Comparison of ENCODE assay signal across 16 cellular contexts in genomic region chr10:75033399-75034130, GRCh38.
DNase-seq lines count a peak whose midpoint lies in the region; ATAC-seq and TF ChIP-seq lines count a peak whose summit lies in the region.
"Had no signal": no experiment of that assay in that cellular context is flagged by ENCODE, and none has a peak within 500 bp of the region (broad histone marks: within the 10 kb centered on the region; RNA-seq: fewer than 3 reads in every experiment).

No MANE protein-coding gene starts in this region.

- intact Hi-C loops in left ventricle myocardium inferior (cut with micrococcal nuclease) = no loop called here

- CTCF ChIA-PET in activated CD8-positive, alpha-beta memory T cell treated with anti-CD3 and anti-CD28 coated beads, Interleukin-2, amount 10 ng/mL, durations not matched to agents 7 days and 5 days (lab: Charles Lee) = no interaction called here

- TF ChIP-seq CTCF in left ventricle myocardium inferior (IDR thresholded peaks at IDR 0.05; ENCODE audit: borderline replicate concordance) = no peak

- H3K4me1 Mint-ChIP-seq in activated CD8-positive, alpha-beta memory T cell treated with anti-CD3 and anti-CD28 coated beads, Interleukin-2, amount 10 ng/mL, durations not matched to agents 7 days and 5 days = peaks cover 26% of the 10 kb centered on the region
- peaks cover 59% of the 10 kb centered on the region for H3K4me1 Mint-ChIP-seq in activated T-cell treated with anti-CD3 and anti-CD28 coated beads, Interleukin-2, amount 50 U/mL, for 72 hours (ENCODE audit: low read depth)
- H3K4me1 Mint-ChIP-seq in stimulated activated effector memory CD8-positive, alpha-beta T cell treated with anti-CD3 and anti-CD28 coated beads, Interleukin-12 subunit alpha, Interleukin-12 subunit beta, amount 100 ng/mL, for 72 hours = peaks cover 48% of the 10 kb centered on the region

- no peaks in the 10 kb centered on the region for H3K27me3 Mint-ChIP-seq in activated CD8-positive, alpha-beta memory T cell treated with anti-CD3 and anti-CD28 coated beads, Interleukin-2, amount 10 ng/mL, durations not matched to agents 7 days and 5 days
- H3K27me3 Mint-ChIP-seq in activated T-cell treated with anti-CD3 and anti-CD28 coated beads, Interleukin-2, amount 50 U/mL, for 72 hours (ENCODE audit: low read depth) = no peaks in the 10 kb centered on the region

- no peak for ATAC-seq in activated CD8-positive, alpha-beta memory T cell treated with anti-CD3 and anti-CD28 coated beads, Interleukin-2, amount 10 ng/mL, durations not matched to agents 7 days and 5 days
- ATAC-seq in activated T-cell treated with anti-CD3 and anti-CD28 coated beads, Interleukin-2, amount 50 U/mL, for 72 hours (replicated peaks in 1 of 2) = peak; percentile 9 to 21
- peak; percentile 20 for ATAC-seq in stimulated activated effector memory CD8-positive, alpha-beta T cell treated with anti-CD3 and anti-CD28 coated beads, Interleukin-12 subunit alpha, Interleukin-12 subunit beta, amount 100 ng/mL, for 72 hours
- ATAC-seq in GM18511 (IDR thresholded peaks at IDR 0.05; ENCODE audit: unreplicated experiment) (no peak), HG03469 (IDR thresholded peaks at IDR 0.05; ENCODE audit: unreplicated experiment) (no peak), HG03565 (IDR thresholded peaks at IDR 0.05; ENCODE audit: unreplicated experiment) (no peak)

- H3K4me1 ChIP-seq in left ventricle myocardium inferior = peaks cover 40% of the 10 kb centered on the region
- H3K4me1 ChIP-seq: A549, parathyroid adenoma had no signal

- H3K27me3 ChIP-seq in left ventricle myocardium inferior (ENCODE audit: low read depth) = no peaks in the 10 kb centered on the region
- H3K27me3 ChIP-seq: BLaER1 treated with 17β-estradiol and CSF1 and Interleukin-3, amounts not matched to agents 10 nM and 100 nM; esophagus muscularis mucosa had no signal

- H3K27ac ChIP-seq in left ventricle myocardium inferior (replicated peaks) = peak overlapping the region; percentile 75
- H3K27ac ChIP-seq: A549; BLaER1 treated with 17β-estradiol and CSF1 and Interleukin-3, amounts not matched to agents 10 nM and 100 nM; esophagus muscularis mucosa; parathyroid adenoma; PC-9 had no signal

- H3K36me3 Mint-ChIP-seq in activated CD8-positive, alpha-beta memory T cell treated with anti-CD3 and anti-CD28 coated beads, Interleukin-2, amount 10 ng/mL, durations not matched to agents 7 days and 5 days = peaks cover 7% of the 10 kb centered on the region
- H3K36me3 Mint-ChIP-seq in activated T-cell treated with anti-CD3 and anti-CD28 coated beads, Interleukin-2, amount 50 U/mL, for 72 hours (ENCODE audit: insufficient read depth in 2 of 2) = peaks cover 0 to 10% of the 10 kb centered on the region in 2 donors
- peaks cover 19% of the 10 kb centered on the region for H3K36me3 Mint-ChIP-seq in stimulated activated effector memory CD8-positive, alpha-beta T cell treated with anti-CD3 and anti-CD28 coated beads, Interleukin-12 subunit alpha, Interleukin-12 subunit beta, amount 100 ng/mL, for 72 hours

- H3K4me3 ChIP-seq in left ventricle myocardium inferior = peak overlapping the region; percentile 17
- H3K4me3 ChIP-seq: A549; BLaER1 treated with 17β-estradiol and CSF1 and Interleukin-3, amounts not matched to agents 10 nM and 100 nM; esophagus muscularis mucosa; PC-9 had no signal

- peaks cover 25% of the 10 kb centered on the region for H3K36me3 ChIP-seq in left ventricle myocardium inferior

- peak; percentile 52 for DNase-seq in activated CD8-positive, alpha-beta memory T cell treated with anti-CD3 and anti-CD28 coated beads, Interleukin-2, amount 50 U/mL, for 48 hours
- DNase-seq in activated CD8-positive, alpha-beta memory T cell treated with anti-CD3 and anti-CD28 coated beads, Interleukin-2, amount 10 ng/mL, durations not matched to agents 7 days and 5 days = no peak
- no peak for DNase-seq in activated T-cell treated with anti-CD3 and anti-CD28 coated beads, Interleukin-2, amount 50 U/mL, for 72 hours
- DNase-seq in left ventricle myocardium inferior = peak; percentile 45
- DNase-seq in stimulated activated effector memory CD8-positive, alpha-beta T cell treated with anti-CD3 and anti-CD28 coated beads, Interleukin-12 subunit alpha, Interleukin-12 subunit beta, amount 100 ng/mL, for 72 hours (ENCODE audit: low spot score in 2 of 2) = no peak
- DNase-seq: amygdala, NCI-H1105 treated with DMSO at 0.1 percent for 48 hours, NCI-H2171, PC-9 had no signal

- no peaks in the 10 kb centered on the region for H3K9me3 Mint-ChIP-seq in activated CD8-positive, alpha-beta memory T cell treated with anti-CD3 and anti-CD28 coated beads, Interleukin-2, amount 10 ng/mL, durations not matched to agents 7 days and 5 days (ENCODE audit: low read depth)
- H3K9me3 Mint-ChIP-seq in activated T-cell treated with anti-CD3 and anti-CD28 coated beads, Interleukin-2, amount 50 U/mL, for 72 hours = no peaks in the 10 kb centered on the region
- H3K9me3 Mint-ChIP-seq in stimulated activated effector memory CD8-positive, alpha-beta T cell treated with anti-CD3 and anti-CD28 coated beads, Interleukin-12 subunit alpha, Interleukin-12 subunit beta, amount 100 ng/mL, for 72 hours = no peaks in the 10 kb centered on the region

- H3K4me3 Mint-ChIP-seq in activated CD8-positive, alpha-beta memory T cell treated with anti-CD3 and anti-CD28 coated beads, Interleukin-2, amount 10 ng/mL, durations not matched to agents 7 days and 5 days = no peak overlapping the region
- peak overlapping the region; percentile 21 to 47 for H3K4me3 Mint-ChIP-seq in activated T-cell treated with anti-CD3 and anti-CD28 coated beads, Interleukin-2, amount 50 U/mL, for 72 hours
- H3K4me3 Mint-ChIP-seq in stimulated activated effector memory CD8-positive, alpha-beta T cell treated with anti-CD3 and anti-CD28 coated beads, Interleukin-12 subunit alpha, Interleukin-12 subunit beta, amount 100 ng/mL, for 72 hours = peak overlapping the region; percentile 14

- H3K9me3 ChIP-seq in left ventricle myocardium inferior (replicated peaks) = no peaks in the 10 kb centered on the region
- H3K9me3 ChIP-seq: A549; BLaER1 treated with 17β-estradiol and CSF1 and Interleukin-3, amounts not matched to agents 10 nM and 100 nM; esophagus muscularis mucosa had no signal

- no peak overlapping the region for H3K27ac Mint-ChIP-seq in activated CD8-positive, alpha-beta memory T cell treated with anti-CD3 and anti-CD28 coated beads, Interleukin-2, amount 10 ng/mL, durations not matched to agents 7 days and 5 days
- H3K27ac Mint-ChIP-seq in activated T-cell treated with anti-CD3 and anti-CD28 coated beads, Interleukin-2, amount 50 U/mL, for 72 hours = peak overlapping the region; percentile 78
- peak overlapping the region; percentile 84 for H3K27ac Mint-ChIP-seq in stimulated activated effector memory CD8-positive, alpha-beta T cell treated with anti-CD3 and anti-CD28 coated beads, Interleukin-12 subunit alpha, Interleukin-12 subunit beta, amount 100 ng/mL, for 72 hours

Comparison
In these comparisons a context has a peak if more than half of its experiments do, and no peak if none do; other contexts are left out.
1. DNase-seq: peak in activated CD8-positive, alpha-beta memory T cell treated with anti-CD3 and anti-CD28 coated beads, Interleukin-2, amount 50 U/mL, for 48 hours (single experiment) and left ventricle myocardium inferior (single experiment); none in activated CD8-positive, alpha-beta memory T cell treated with anti-CD3 and anti-CD28 coated beads, Interleukin-2, amount 10 ng/mL, durations not matched to agents 7 days and 5 days (single experiment), activated T-cell treated with anti-CD3 and anti-CD28 coated beads, Interleukin-2, amount 50 U/mL, for 72 hours (0 of 2) and stimulated activated effector memory CD8-positive, alpha-beta T cell treated with anti-CD3 and anti-CD28 coated beads, Interleukin-12 subunit alpha, Interleukin-12 subunit beta, amount 100 ng/mL, for 72 hours (0 of 2).
2. ATAC-seq: peak in activated T-cell treated with anti-CD3 and anti-CD28 coated beads, Interleukin-2, amount 50 U/mL, for 72 hours (2 of 2) and stimulated activated effector memory CD8-positive, alpha-beta T cell treated with anti-CD3 and anti-CD28 coated beads, Interleukin-12 subunit alpha, Interleukin-12 subunit beta, amount 100 ng/mL, for 72 hours (single experiment); none in activated CD8-positive, alpha-beta memory T cell treated with anti-CD3 and anti-CD28 coated beads, Interleukin-2, amount 10 ng/mL, durations not matched to agents 7 days and 5 days (single experiment), GM18511 (single experiment), HG03469 (single experiment) and HG03565 (single experiment).